26 cellular contexts compared by ENCODE assay signal in genomic region chr13:60482012-60482411, GRCh38.
A peak's percentile ranks its signal among the peaks of the same experiment; 100 is the strongest.
DNase-seq lines count a peak whose midpoint lies in the region; FAIRE-seq and TF ChIP-seq lines count a peak whose summit lies in the region.
"Had no signal": no experiment of that assay in that cellular context is flagged by ENCODE, and none has a peak within 500 bp of the region (broad histone marks: within the 10 kb centered on the region; RNA-seq: fewer than 3 reads in every experiment).

No MANE protein-coding gene starts in this region.

- H3K36me3 ChIP-seq in small intestine (ENCODE audit: control insufficient read depth in 2 of 2, insufficient read depth in 2 of 2, low read length in 2 of 2) = peaks cover 1 to 2% of the 10 kb centered on the region in 2 donors

- no peak overlapping the region for H3K4me3 ChIP-seq in epithelial cell of esophagus (ENCODE audit: low read length)
- no peak overlapping the region for H3K4me3 ChIP-seq in small intestine (ENCODE audit: low read depth in 1 of 2, low read length in 2 of 2)
- H3K4me3 ChIP-seq: cardiac muscle cell, gastrocnemius medialis, MG63 had no signal

- H3K9me3 Mint-ChIP-seq in activated naive CD4-positive, alpha-beta T cell treated with anti-CD3 and anti-CD28 coated beads for 36 hours = peaks cover 4% of the 10 kb centered on the region

- no peaks in the 10 kb centered on the region for H3K27me3 Mint-ChIP-seq in activated naive CD4-positive, alpha-beta T cell treated with anti-CD3 and anti-CD28 coated beads for 36 hours (ENCODE audit: low read depth)
- H3K27me3 Mint-ChIP-seq: activated CD4-positive, alpha-beta T cell treated with anti-CD3 and anti-CD28 coated beads, Interleukin-2, amount 10 ng/mL, durations not matched to agents 24 days and 14 days; IgD-negative memory B cell; T-helper 17 cell had no signal

- H3K4me3 Mint-ChIP-seq in activated naive CD4-positive, alpha-beta T cell treated with anti-CD3 and anti-CD28 coated beads for 36 hours = no peak overlapping the region
- H3K4me3 Mint-ChIP-seq: activated CD4-positive, alpha-beta T cell treated with anti-CD3 and anti-CD28 coated beads, Interleukin-2, amount 10 ng/mL, durations not matched to agents 24 days and 14 days; neural crest cell; T-helper 17 cell had no signal

- H3K4me1 ChIP-seq in small intestine (ENCODE audit: control insufficient read depth in 2 of 2, insufficient read depth in 1 of 2, low read depth in 1 of 2, low read length in 1 of 2) = no peaks in the 10 kb centered on the region
- H3K4me1 ChIP-seq: gastrocnemius medialis had no signal

- H3K27ac Mint-ChIP-seq in activated naive CD4-positive, alpha-beta T cell treated with anti-CD3 and anti-CD28 coated beads for 36 hours = peak overlapping the region; percentile 60
- H3K27ac Mint-ChIP-seq: activated CD4-positive, alpha-beta T cell treated with anti-CD3 and anti-CD28 coated beads, Interleukin-2, amount 10 ng/mL, durations not matched to agents 24 days and 14 days; IgD-negative memory B cell; T-helper 17 cell had no signal

- TF ChIP-seq CTCF in epithelial cell of esophagus (IDR thresholded peaks at IDR 0.05; ENCODE audit: insufficient read depth, low read depth, low read length, missing control alignments) = no peak

- intact Hi-C loops in activated naive CD4-positive, alpha-beta T cell treated with anti-CD3 and anti-CD28 coated beads for 36 hours (cut with micrococcal nuclease) = no loop called here

- H3K4me1 Mint-ChIP-seq in activated naive CD4-positive, alpha-beta T cell treated with anti-CD3 and anti-CD28 coated beads for 36 hours (ENCODE audit: low read depth) = peaks cover 6% of the 10 kb centered on the region
- H3K4me1 Mint-ChIP-seq: neural crest cell, T-helper 17 cell had no signal

- peaks cover 61% of the 10 kb centered on the region for H3K36me3 Mint-ChIP-seq in activated naive CD4-positive, alpha-beta T cell treated with anti-CD3 and anti-CD28 coated beads for 36 hours (ENCODE audit: low read depth)

- no peak overlapping the region for H3K27ac ChIP-seq in small intestine (ENCODE audit: low read depth in 1 of 2, low read length in 1 of 2)
- H3K27ac ChIP-seq: C4-2B, cardiac muscle cell, gastrocnemius medialis had no signal

- H3K9me3 ChIP-seq in small intestine (ENCODE audit: control insufficient read depth, low read depth) = no peaks in the 10 kb centered on the region
- H3K9me3 ChIP-seq: gastrocnemius medialis had no signal

- FAIRE-seq in small intestine (lab: Jason Lieb, UNC) = peak; percentile 10
- FAIRE-seq in urothelium cell line (lab: Jason Lieb, UNC) = no peak
- FAIRE-seq: H1 had no signal

- CTCF ChIA-PET in activated naive CD4-positive, alpha-beta T cell treated with anti-CD3 and anti-CD28 coated beads for 36 hours (lab: Charles Lee) = interaction anchor here (0.7 to 1.3 kb wide), 2 partner anchors 23 to 779 kb away, joined by 3 read pairs; no protein-coding TSS in a partner anchor

- DNase-seq in activated naive CD4-positive, alpha-beta T cell treated with anti-CD3 and anti-CD28 coated beads for 36 hours = peak; percentile 29
- DNase-seq in activated naive CD4-positive, alpha-beta T cell (lab: John Stamatoyannopoulos, UW) = no peak
- peak; percentile 13 for DNase-seq in NCI-H69 (lab: John Stamatoyannopoulos, UW)
- peak; percentile 17 for DNase-seq in epithelial cell of esophagus (ENCODE audit: low read depth)
- DNase-seq in small intestine = no peak
- no peak for DNase-seq in urothelium cell line (ENCODE audit: low spot score)
- no peak for DNase-seq in DMS114 treated with DMSO at 0.1 percent for 48 hours (lab: John Stamatoyannopoulos, UW; ENCODE audit: unreplicated experiment)
- no peak for DNase-seq in NCI-H748 treated with DMSO at 0.1 percent for 48 hours (lab: John Stamatoyannopoulos, UW)
- DNase-seq: activated CD4-positive, alpha-beta T cell treated with anti-CD3 and anti-CD28 coated beads, Interleukin-2, amount 10 ng/mL, durations not matched to agents 24 days and 14 days; activated CD8-positive, alpha-beta memory T cell treated with anti-CD3 and anti-CD28 coated beads, Interleukin-2, amount 50 U/mL, for 48 hours; activated effector memory CD4-positive, alpha-beta T cell treated with anti-CD3 and anti-CD28 coated beads, Interleukin-2, amount 50 U/mL, for 16 hours; Calu3; gastrocnemius medialis; hippocampal formation; islet precursor cell; MG63; NCI-H1694 treated with DMSO at 0.1 percent for 48 hours; NCI-H226; NCI-H82; SIG-M5; T-helper 17 cell had no signal

- H3K27me3 ChIP-seq in small intestine (ENCODE audit: control insufficient read depth in 2 of 2, insufficient read depth in 2 of 2, low read length in 2 of 2) = no peaks in the 10 kb centered on the region
- H3K27me3 ChIP-seq: cardiac muscle cell, gastrocnemius medialis, MG63 had no signal

Comparison
In these comparisons a context has a peak if more than half of its experiments do, and no peak if none do; other contexts are left out.
1. DNase-seq: peak in activated naive CD4-positive, alpha-beta T cell treated with anti-CD3 and anti-CD28 coated beads for 36 hours (single experiment), NCI-H69 (single experiment) and epithelial cell of esophagus (single experiment); none in activated naive CD4-positive, alpha-beta T cell (0 of 4), small intestine (single experiment), urothelium cell line (single experiment), DMS114 treated with DMSO at 0.1 percent for 48 hours (single experiment) and NCI-H748 treated with DMSO at 0.1 percent for 48 hours (single experiment).